In the genomic region with DNA sequence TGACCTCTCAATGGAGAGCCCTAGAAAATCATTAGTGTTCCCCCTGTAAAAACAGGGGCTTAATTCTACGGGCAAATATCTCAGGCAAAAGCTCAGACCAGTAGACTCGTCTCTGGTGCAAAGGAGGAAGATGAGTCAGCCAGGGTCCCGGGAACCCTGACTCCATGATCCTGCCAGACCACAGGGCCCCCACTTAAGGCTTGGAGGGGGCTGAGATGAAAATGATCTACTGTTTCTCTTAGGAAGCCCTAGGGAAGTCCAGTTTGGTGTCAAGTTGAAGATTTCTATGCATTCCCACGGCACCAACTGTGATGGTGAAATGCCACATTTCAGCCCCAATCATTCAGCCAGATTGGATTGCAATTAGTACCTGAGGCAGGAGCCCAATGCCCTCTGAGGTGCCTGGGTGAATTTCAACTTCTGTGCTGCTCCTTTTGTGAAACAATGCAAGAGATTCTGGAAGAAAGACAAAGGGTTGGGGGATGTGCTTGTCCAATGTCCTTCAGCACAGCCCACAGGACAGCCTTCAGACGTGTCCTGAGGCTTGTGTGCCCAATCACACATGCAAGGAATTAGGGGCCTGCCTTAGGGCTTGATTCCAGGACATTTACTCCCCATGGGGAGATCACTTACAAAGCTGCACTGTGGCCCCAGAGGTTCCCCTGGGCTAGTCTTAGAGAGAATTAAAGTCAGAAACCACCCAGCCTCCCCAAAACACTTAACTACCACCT, we compare ENCODE assay signal across 1 cellular context.
TF ChIP-seq lines count a peak whose summit lies in the region.

No MANE protein-coding gene starts in this region.

TF ChIP-seq in K562, 482 proteins besides CTCF, POLR2A, EP300 and RAD21:
- TF ChIP-seq GTF2E2 (tag; IDR thresholded peaks at IDR 0.05): 0 out of 2 replicates have a peak, but pooled peaks have one; percentile 20
- TF ChIP-seq ZNF175 (CRISPR knock-in tag; IDR thresholded peaks at IDR 0.05; ENCODE audit: low read depth): peak; percentile 5; the same call in 1 of the 2 replicates
- no peak for TF ChIP-seq MAFG (tag; conservative IDR thresholded peaks at IDR 0.05)
